In the genomic region with DNA sequence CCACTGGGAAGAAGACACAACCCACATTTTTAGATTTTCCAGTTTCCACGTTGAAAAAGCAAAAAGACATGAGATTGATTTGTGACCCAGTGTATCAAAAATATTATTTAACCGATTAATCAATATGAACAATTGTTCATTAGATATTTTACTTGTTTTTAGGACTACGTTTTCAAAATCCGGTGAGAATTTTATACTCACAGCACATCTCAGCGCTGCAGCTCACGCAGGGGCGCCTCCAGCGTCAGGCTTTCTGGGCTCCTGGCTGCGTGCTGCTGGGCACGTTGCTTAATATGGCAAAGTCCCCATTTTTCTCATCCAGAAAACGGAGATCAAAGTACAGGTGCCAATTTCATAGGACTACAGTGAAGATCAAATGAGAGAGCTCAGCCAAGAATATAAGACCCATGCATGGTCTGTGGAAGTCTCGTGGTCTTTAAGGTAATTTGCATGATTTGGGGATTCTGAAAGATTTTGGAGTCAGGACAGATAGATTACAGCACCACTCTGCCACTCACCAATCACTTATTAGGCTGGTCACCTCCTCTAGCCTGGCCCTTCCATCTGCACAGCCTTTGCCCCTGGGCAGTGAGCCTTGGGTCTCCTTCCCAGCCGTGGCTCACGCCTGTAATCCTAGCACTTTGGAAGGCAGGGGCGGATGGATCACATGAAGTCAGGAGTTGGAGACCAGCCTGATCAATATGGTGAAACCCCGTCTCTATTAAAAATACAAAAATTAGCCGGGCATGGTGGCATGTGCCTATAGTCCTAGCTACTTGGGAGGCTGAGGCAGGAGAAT, we compare ENCODE assay signal across 8 cellular contexts. TPM values are rescaled to one million over a fixed set of nuclear protein-coding genes. Genes with fewer than 3 reads are reported as not detected.
DNase-seq lines count a peak whose midpoint lies in the region; ATAC-seq and TF ChIP-seq lines count a peak whose summit lies in the region.

No MANE protein-coding gene starts in this region.

- WGBS in ovary, 3 donors, result 15 to 22% (median 16%) methylated on average over 17 of the region's 17 CpGs

- no peak for TF ChIP-seq EP300 in ovary (IDR thresholded peaks at IDR 0.05)

- H3K27ac ChIP-seq in ovary, result peak overlapping the region; percentile 73 to 89

- peaks cover 38% of the 10 kb centered on the region for H3K27me3 Mint-ChIP-seq in activated naive CD4-positive, alpha-beta T cell treated with anti-CD3 and anti-CD28 coated beads, Interleukin-2, amount 10 ng/mL, durations not matched to agents 7 days and 5 days
- H3K27me3 Mint-ChIP-seq in T-helper 17 cell, result peaks cover 14% of the 10 kb centered on the region

- intact Hi-C loops in ovary (cut with DNase I), result no loop called here

- H3K4me1 ChIP-seq in ovary (ENCODE audit: insufficient read depth), result peaks cover 3% of the 10 kb centered on the region

- H3K27me3 ChIP-seq in ovary, result no peaks in the 10 kb centered on the region

- peaks cover 16% of the 10 kb centered on the region for H3K4me1 Mint-ChIP-seq in activated naive CD4-positive, alpha-beta T cell treated with anti-CD3 and anti-CD28 coated beads, Interleukin-2, amount 10 ng/mL, durations not matched to agents 7 days and 5 days
- H3K4me1 Mint-ChIP-seq in T-helper 17 cell, result peaks cover 10% of the 10 kb centered on the region

- TF ChIP-seq CTCF in fibroblast of villous mesenchyme (IDR thresholded peaks at IDR 0.05; ENCODE audit: insufficient read depth, low read depth, low read length), result no peak
- TF ChIP-seq CTCF in ovary (IDR thresholded peaks at IDR 0.05), result no peak
- no peak for TF ChIP-seq CTCF in GM10248 (IDR thresholded peaks at IDR 0.05; ENCODE audit: control extremely low read depth, extremely low read depth, low read depth, missing control alignments)

- H3K36me3 ChIP-seq in ovary, result no peaks in the 10 kb centered on the region

- H3K27ac Mint-ChIP-seq in activated naive CD4-positive, alpha-beta T cell treated with anti-CD3 and anti-CD28 coated beads, Interleukin-2, amount 10 ng/mL, durations not matched to agents 7 days and 5 days, result peak overlapping the region; percentile 38
- H3K27ac Mint-ChIP-seq in T-helper 17 cell, result peak overlapping the region; percentile 83

- CTCF ChIA-PET in activated naive CD4-positive, alpha-beta T cell treated with anti-CD3 and anti-CD28 coated beads, Interleukin-2, amount 10 ng/mL, durations not matched to agents 7 days and 5 days (lab: Charles Lee), result interaction anchor here (1.2 kb wide), 1 partner anchor 49 kb away, joined by 3 read pairs; the partner anchor contains the start of gene IMP4
- CTCF ChIA-PET in GM10248 (lab: Yijun Ruan, JAX), result no interaction called here

- H3K9me3 ChIP-seq in T-helper 17 cell (ENCODE audit: control insufficient read depth, low read length, poor library complexity, severe bottlenecking) (no peaks in the 10 kb centered on the region), ovary (no peaks in the 10 kb centered on the region)

- DNase-seq in activated naive CD4-positive, alpha-beta T cell treated with anti-CD3 and anti-CD28 coated beads, Interleukin-2, amount 10 ng/mL, durations not matched to agents 7 days and 5 days, result no peak
- no peak for DNase-seq in activated naive CD4-positive, alpha-beta T cell treated with Interleukin-2 at 50 U/mL for 16 hours
- DNase-seq in T-helper 17 cell, result no peak
- DNase-seq in fibroblast of villous mesenchyme (ENCODE audit: low read depth), result no peak
- DNase-seq in ovary, result peak in 1 of 5 donors; percentile 54
- DNase-seq in GM10248 (ENCODE audit: extremely low spot score), result no peak

- peak overlapping the region; percentile 80 for H3K4me3 ChIP-seq in fibroblast of villous mesenchyme (ENCODE audit: low read depth, low read length)
- peak overlapping the region; percentile 83 for H3K4me3 ChIP-seq in ovary

- H3K9me3 Mint-ChIP-seq in activated naive CD4-positive, alpha-beta T cell treated with anti-CD3 and anti-CD28 coated beads, Interleukin-2, amount 10 ng/mL, durations not matched to agents 7 days and 5 days, result no peaks in the 10 kb centered on the region

- peak overlapping the region; percentile 82 for H3K4me3 Mint-ChIP-seq in activated naive CD4-positive, alpha-beta T cell treated with anti-CD3 and anti-CD28 coated beads, Interleukin-2, amount 10 ng/mL, durations not matched to agents 7 days and 5 days
- H3K4me3 Mint-ChIP-seq in T-helper 17 cell, result peak overlapping the region; percentile 91

- no peaks in the 10 kb centered on the region for H3K36me3 Mint-ChIP-seq in activated naive CD4-positive, alpha-beta T cell treated with anti-CD3 and anti-CD28 coated beads, Interleukin-2, amount 10 ng/mL, durations not matched to agents 7 days and 5 days
- H3K36me3 Mint-ChIP-seq in T-helper 17 cell (ENCODE audit: low read depth), result peaks cover 2% of the 10 kb centered on the region

- POLR2A ChIA-PET in GM10248 (lab: Yijun Ruan, JAX), result interaction anchor here (0.5 kb wide), 1 partner anchor 426 kb away, joined by 3 read pairs; no protein-coding TSS in a partner anchor

- ATAC-seq in T-helper 17 cell, result no peak
- no peak for ATAC-seq in GM18498 (IDR thresholded peaks at IDR 0.05; ENCODE audit: unreplicated experiment)
- ATAC-seq in HG03097 (IDR thresholded peaks at IDR 0.05; ENCODE audit: low FRiP score, unreplicated experiment), result no peak

- no peak for TF ChIP-seq POLR2A in ovary (IDR thresholded peaks at IDR 0.05)

RNA-seq across cellular contexts. Expression of gene PTPN18, which starts 36.2 kb away (rescaled TPM):
- total RNA-seq in T-helper 17 cell, result 100 to 1,000 TPM in 1 of 2 donors, 10 to 100 TPM in 1; 53.2 to 102 TPM
- 17.7 and 18.4 TPM in 2 replicates for total RNA-seq in fibroblast of villous mesenchyme
- total RNA-seq in ovary, result 10 to 100 TPM; 22.2 to 47.2 (median 30.8) TPM
- polyA plus RNA-seq in ovary, result 10 to 100 TPM; 29.0 to 62.6 TPM

RNA-seq across cellular contexts. Expression of gene IMP4, which starts 49.4 kb away (rescaled TPM):
- total RNA-seq in T-helper 17 cell (10 to 100 TPM; 59.3 to 65.6 TPM), fibroblast of villous mesenchyme (60.5 and 68.0 TPM in 2 replicates), ovary (10 to 100 TPM; 40.8 to 74.0 (median 54.4) TPM)
- polyA plus RNA-seq in ovary, result 10 to 100 TPM; 24.8 to 51.4 TPM
